In the genomic region with DNA sequence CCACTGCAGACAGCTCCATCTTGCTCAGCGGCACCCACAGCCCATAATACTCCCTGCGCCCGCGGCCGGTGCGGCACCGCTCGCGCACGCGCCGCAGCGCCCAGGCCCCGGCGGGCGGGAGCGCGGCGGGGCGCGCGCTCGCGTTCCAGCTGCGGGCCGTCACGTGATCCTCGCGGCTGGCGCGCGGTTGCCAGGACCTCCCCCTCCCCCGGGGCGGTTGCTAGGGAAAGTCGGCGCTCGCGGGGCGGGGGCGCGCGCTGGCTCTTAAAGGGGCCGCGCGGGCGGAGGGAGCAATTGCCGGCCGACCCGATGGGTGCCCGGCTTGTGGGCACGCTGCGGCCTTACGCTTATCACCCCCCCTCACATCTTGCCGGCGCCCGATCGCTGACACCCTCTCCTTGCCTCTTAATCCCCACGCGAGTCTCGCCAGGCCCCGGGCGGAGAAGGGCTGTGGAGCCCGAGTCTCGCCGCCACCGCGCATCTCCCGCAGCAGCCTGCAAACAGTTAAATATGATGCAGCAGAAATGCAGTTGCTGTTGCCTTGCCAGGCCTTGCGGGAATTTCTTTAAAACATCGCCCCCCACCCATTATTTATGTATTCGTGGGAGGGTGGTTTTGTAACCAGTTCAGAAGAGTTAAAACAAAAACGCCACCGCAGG, we compare ENCODE assay signal across 1 cellular context.
A peak's percentile ranks its signal among the peaks of the same experiment; 100 is the strongest.
TF ChIP-seq lines count a peak whose summit lies in the region.

CBX6 (minus strand) TSS at position 45 of the 659 bp plus-strand sequence; CDS start at position 19, 26 bp downstream.

TF ChIP-seq in K562, 482 proteins besides CTCF, POLR2A, EP300 and RAD21 (continued from another document and continues in another):
- TF ChIP-seq, protein P1, sequence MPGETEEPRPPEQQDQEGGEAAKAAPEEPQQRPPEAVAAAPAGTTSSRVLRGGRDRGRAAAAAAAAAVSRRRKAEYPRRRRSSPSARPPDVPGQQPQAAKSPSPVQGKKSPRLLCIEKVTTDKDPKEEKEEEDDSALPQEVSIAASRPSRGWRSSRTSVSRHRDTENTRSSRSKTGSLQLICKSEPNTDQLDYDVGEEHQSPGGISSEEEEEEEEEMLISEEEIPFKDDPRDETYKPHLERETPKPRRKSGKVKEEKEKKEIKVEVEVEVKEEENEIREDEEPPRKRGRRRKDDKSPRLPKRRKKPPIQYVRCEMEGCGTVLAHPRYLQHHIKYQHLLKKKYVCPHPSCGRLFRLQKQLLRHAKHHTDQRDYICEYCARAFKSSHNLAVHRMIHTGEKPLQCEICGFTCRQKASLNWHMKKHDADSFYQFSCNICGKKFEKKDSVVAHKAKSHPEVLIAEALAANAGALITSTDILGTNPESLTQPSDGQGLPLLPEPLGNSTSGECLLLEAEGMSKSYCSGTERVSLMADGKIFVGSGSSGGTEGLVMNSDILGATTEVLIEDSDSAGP (CRISPR knock-in tag; IDR thresholded peaks at IDR 0.05), result peak; percentile 96
- TF ChIP-seq PPARD (CRISPR knock-in tag; IDR thresholded peaks at IDR 0.05), result no peak
- TF ChIP-seq SMAD3 (CRISPR knock-in tag; conservative IDR thresholded peaks at IDR 0.05), result no peak
- TF ChIP-seq, protein P2, sequence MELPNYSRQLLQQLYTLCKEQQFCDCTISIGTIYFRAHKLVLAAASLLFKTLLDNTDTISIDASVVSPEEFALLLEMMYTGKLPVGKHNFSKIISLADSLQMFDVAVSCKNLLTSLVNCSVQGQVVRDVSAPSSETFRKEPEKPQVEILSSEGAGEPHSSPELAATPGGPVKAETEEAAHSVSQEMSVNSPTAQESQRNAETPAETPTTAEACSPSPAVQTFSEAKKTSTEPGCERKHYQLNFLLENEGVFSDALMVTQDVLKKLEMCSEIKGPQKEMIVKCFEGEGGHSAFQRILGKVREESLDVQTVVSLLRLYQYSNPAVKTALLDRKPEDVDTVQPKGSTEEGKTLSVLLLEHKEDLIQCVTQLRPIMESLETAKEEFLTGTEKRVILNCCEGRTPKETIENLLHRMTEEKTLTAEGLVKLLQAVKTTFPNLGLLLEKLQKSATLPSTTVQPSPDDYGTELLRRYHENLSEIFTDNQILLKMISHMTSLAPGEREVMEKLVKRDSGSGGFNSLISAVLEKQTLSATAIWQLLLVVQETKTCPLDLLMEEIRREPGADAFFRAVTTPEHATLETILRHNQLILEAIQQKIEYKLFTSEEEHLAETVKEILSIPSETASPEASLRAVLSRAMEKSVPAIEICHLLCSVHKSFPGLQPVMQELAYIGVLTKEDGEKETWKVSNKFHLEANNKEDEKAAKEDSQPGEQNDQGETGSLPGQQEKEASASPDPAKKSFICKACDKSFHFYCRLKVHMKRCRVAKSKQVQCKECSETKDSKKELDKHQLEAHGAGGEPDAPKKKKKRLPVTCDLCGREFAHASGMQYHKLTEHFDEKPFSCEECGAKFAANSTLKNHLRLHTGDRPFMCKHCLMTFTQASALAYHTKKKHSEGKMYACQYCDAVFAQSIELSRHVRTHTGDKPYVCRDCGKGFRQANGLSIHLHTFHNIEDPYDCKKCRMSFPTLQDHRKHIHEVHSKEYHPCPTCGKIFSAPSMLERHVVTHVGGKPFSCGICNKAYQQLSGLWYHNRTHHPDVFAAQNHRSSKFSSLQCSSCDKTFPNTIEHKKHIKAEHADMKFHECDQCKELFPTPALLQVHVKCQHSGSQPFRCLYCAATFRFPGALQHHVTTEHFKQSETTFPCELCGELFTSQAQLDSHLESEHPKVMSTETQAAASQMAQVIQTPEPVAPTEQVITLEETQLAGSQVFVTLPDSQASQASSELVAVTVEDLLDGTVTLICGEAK (IDR thresholded peaks at IDR 0.05), result 0 out of 2 replicates have a peak, but pooled peaks have one; percentile 28
- TF ChIP-seq, protein P2 (CRISPR knock-in tag; IDR thresholded peaks at IDR 0.05), result no peak
- no peak for TF ChIP-seq MTF1 (CRISPR knock-in tag; IDR thresholded peaks at IDR 0.05; ENCODE audit: borderline replicate concordance)
- no peak for TF ChIP-seq PRMT5 (CRISPR knock-in tag; IDR thresholded peaks at IDR 0.05)
- 0 out of 2 replicates have a peak, but pooled peaks have one; percentile 1 for TF ChIP-seq CREM (IDR thresholded peaks at IDR 0.05; ENCODE audit: low read depth)
- peak; percentile 82 for TF ChIP-seq CCNT2 (IDR thresholded peaks at IDR 0.05; ENCODE audit: borderline replicate concordance, extremely low read depth, insufficient read length, low read depth, low read length)
- no peak for TF ChIP-seq SMARCE1 (IDR thresholded peaks at IDR 0.05)
- TF ChIP-seq XRCC5 (IDR thresholded peaks at IDR 0.05; ENCODE audit: low read depth, low read length), result no peak
- TF ChIP-seq HDAC1 (IDR thresholded peaks at IDR 0.05), result 0 out of 4 replicates have a peak, but pooled peaks of 1 of the 2 experiments have one; percentile 29
- TF ChIP-seq, protein P3, sequence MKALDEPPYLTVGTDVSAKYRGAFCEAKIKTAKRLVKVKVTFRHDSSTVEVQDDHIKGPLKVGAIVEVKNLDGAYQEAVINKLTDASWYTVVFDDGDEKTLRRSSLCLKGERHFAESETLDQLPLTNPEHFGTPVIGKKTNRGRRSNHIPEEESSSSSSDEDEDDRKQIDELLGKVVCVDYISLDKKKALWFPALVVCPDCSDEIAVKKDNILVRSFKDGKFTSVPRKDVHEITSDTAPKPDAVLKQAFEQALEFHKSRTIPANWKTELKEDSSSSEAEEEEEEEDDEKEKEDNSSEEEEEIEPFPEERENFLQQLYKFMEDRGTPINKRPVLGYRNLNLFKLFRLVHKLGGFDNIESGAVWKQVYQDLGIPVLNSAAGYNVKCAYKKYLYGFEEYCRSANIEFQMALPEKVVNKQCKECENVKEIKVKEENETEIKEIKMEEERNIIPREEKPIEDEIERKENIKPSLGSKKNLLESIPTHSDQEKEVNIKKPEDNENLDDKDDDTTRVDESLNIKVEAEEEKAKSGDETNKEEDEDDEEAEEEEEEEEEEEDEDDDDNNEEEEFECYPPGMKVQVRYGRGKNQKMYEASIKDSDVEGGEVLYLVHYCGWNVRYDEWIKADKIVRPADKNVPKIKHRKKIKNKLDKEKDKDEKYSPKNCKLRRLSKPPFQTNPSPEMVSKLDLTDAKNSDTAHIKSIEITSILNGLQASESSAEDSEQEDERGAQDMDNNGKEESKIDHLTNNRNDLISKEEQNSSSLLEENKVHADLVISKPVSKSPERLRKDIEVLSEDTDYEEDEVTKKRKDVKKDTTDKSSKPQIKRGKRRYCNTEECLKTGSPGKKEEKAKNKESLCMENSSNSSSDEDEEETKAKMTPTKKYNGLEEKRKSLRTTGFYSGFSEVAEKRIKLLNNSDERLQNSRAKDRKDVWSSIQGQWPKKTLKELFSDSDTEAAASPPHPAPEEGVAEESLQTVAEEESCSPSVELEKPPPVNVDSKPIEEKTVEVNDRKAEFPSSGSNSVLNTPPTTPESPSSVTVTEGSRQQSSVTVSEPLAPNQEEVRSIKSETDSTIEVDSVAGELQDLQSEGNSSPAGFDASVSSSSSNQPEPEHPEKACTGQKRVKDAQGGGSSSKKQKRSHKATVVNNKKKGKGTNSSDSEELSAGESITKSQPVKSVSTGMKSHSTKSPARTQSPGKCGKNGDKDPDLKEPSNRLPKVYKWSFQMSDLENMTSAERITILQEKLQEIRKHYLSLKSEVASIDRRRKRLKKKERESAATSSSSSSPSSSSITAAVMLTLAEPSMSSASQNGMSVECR (CRISPR knock-in tag; IDR thresholded peaks at IDR 0.05), result peak; percentile 57; the same call in 1 of the 2 replicates
- TF ChIP-seq, protein P4, sequence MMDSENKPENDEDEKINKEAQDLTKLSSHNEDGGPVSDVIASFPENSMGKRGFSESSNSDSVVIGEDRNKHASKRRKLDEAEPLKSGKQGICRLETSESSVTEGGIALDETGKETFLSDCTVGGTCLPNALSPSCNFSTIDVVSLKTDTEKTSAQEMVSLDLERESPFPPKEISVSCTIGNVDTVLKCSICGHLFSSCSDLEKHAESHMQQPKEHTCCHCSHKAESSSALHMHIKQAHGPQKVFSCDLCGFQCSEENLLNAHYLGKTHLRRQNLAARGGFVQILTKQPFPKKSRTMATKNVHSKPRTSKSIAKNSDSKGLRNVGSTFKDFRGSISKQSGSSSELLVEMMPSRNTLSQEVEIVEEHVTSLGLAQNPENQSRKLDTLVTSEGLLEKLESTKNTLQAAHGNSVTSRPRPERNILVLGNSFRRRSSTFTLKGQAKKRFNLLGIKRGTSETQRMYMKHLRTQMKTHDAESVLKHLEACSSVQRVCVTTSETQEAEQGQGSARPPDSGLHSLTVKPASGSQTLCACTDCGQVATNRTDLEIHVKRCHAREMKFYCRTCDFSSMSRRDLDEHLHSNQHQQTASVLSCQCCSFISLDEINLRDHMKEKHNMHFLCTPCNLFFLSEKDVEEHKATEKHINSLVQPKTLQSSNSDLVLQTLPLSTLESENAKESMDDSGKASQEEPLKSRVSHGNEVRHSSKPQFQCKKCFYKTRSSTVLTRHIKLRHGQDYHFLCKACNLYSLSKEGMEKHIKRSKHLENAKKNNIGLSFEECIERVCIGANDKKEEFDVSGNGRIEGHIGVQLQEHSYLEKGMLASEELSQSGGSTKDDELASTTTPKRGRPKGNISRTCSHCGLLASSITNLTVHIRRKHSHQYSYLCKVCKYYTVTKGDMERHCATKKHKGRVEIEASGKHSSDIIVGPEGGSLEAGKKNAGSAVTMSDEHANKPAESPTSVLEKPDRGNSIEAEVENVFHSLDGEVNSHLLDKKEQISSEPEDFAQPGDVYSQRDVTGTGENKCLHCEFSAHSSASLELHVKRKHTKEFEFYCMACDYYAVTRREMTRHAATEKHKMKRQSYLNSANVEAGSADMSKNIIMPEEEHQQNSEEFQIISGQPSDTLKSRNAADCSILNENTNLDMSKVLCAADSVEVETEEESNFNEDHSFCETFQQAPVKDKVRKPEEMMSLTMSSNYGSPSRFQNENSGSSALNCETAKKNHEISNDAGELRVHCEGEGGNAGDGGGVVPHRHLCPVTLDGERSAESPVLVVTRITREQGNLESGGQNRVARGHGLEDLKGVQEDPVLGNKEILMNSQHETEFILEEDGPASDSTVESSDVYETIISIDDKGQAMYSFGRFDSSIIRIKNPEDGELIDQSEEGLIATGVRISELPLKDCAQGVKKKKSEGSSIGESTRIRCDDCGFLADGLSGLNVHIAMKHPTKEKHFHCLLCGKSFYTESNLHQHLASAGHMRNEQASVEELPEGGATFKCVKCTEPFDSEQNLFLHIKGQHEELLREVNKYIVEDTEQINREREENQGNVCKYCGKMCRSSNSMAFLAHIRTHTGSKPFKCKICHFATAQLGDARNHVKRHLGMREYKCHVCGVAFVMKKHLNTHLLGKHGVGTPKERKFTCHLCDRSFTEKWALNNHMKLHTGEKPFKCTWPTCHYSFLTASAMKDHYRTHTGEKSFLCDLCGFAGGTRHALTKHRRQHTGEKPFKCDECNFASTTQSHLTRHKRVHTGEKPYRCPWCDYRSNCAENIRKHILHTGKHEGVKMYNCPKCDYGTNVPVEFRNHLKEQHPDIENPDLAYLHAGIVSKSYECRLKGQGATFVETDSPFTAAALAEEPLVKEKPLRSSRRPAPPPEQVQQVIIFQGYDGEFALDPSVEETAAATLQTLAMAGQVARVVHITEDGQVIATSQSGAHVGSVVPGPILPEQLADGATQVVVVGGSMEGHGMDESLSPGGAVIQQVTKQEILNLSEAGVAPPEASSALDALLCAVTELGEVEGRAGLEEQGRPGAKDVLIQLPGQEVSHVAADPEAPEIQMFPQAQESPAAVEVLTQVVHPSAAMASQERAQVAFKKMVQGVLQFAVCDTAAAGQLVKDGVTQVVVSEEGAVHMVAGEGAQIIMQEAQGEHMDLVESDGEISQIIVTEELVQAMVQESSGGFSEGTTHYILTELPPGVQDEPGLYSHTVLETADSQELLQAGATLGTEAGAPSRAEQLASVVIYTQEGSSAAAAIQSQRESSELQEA (IDR thresholded peaks at IDR 0.05; ENCODE audit: low read depth), result no peak
- TF ChIP-seq ARID2 (IDR thresholded peaks at IDR 0.05), result no peak
- TF ChIP-seq ZNF347 (CRISPR knock-in tag; IDR thresholded peaks at IDR 0.05; ENCODE audit: low read depth), result no peak
- TF ChIP-seq RFX7 (CRISPR knock-in tag; IDR thresholded peaks at IDR 0.05), result no peak
- no peak for TF ChIP-seq RBM39 (optimal IDR thresholded peaks at IDR 0.05; ENCODE audit: low read depth, low read length)
- TF ChIP-seq RFX5 (IDR thresholded peaks at IDR 0.05; ENCODE audit: low read depth, low read length), result peak; percentile 43; the same call in 1 of the 2 replicates
- TF ChIP-seq NFYB (IDR thresholded peaks at IDR 0.05; ENCODE audit: extremely low read depth, insufficient read length), result no peak
- no peak for TF ChIP-seq MYBL2 (IDR thresholded peaks at IDR 0.05; ENCODE audit: low read depth)
- TF ChIP-seq MYBL2 (CRISPR knock-in tag; IDR thresholded peaks at IDR 0.05; ENCODE audit: borderline replicate concordance), result no peak
- TF ChIP-seq SP2 (IDR thresholded peaks at IDR 0.05; ENCODE audit: extremely low read depth, low read depth, low read length, poor library complexity, severe bottlenecking), result no peak
- peak; percentile 37; the same call in 1 of the 2 replicates for TF ChIP-seq MAFF (IDR thresholded peaks at IDR 0.05; ENCODE audit: low read length)
- TF ChIP-seq PCBP1 (IDR thresholded peaks at IDR 0.05; ENCODE audit: low read depth, low read length, poor library complexity, severe bottlenecking), result peak; percentile 2
- no peak for TF ChIP-seq HDAC3 (IDR thresholded peaks at IDR 0.05; ENCODE audit: borderline replicate concordance, partially characterized antibody)
- peak; percentile 10; the same call in 1 of the 2 replicates for TF ChIP-seq MAFK (IDR thresholded peaks at IDR 0.05; ENCODE audit: low read length)
